1 cellular context compared by ENCODE assay signal in genomic region chr1:40829631-40830245, GRCh38.
TF ChIP-seq lines count a peak whose summit lies in the region.

No MANE protein-coding gene starts in this region.

TF ChIP-seq in K562, 482 proteins besides CTCF, POLR2A, EP300 and RAD21:
- TF ChIP-seq ATF3 (IDR thresholded peaks at IDR 0.05) = peak; percentile 58
- no peak for TF ChIP-seq ATF3 (CRISPR knock-in tag; conservative IDR thresholded peaks at IDR 0.05)
- TF ChIP-seq ZBTB12 (CRISPR knock-in tag; IDR thresholded peaks at IDR 0.05) = 0 out of 2 replicates have a peak, but pooled peaks have one; percentile 17
- 0 out of 2 replicates have a peak, but pooled peaks have one; percentile 6 for TF ChIP-seq ZBTB7A (IDR thresholded peaks at IDR 0.05; ENCODE audit: borderline replicate concordance, control insufficient read depth, low read depth, low read length)
- peak; percentile 45; the same call in 1 of the 2 replicates for TF ChIP-seq ATF7 (IDR thresholded peaks at IDR 0.05)
- TF ChIP-seq CREM (IDR thresholded peaks at IDR 0.05; ENCODE audit: low read depth) = peak; percentile 51
- no peak for TF ChIP-seq ATF1 (CRISPR knock-in tag; IDR thresholded peaks at IDR 0.05)
- TF ChIP-seq ATF1 (tag; IDR thresholded peaks at IDR 0.05) = peak; percentile 66
- TF ChIP-seq KDM2B (CRISPR knock-in tag; IDR thresholded peaks at IDR 0.05) = no peak
- TF ChIP-seq POLR2AphosphoS2 (IDR thresholded peaks at IDR 0.05; ENCODE audit: low read length) = no peak
TF ChIP-seq in K562: peak in this region for 6.
